In genomic region chr17:1244606-1245012, GRCh38 we compare ENCODE assay signal across 30 cellular contexts. TPM values are rescaled to one million over a fixed set of nuclear protein-coding genes. Genes with fewer than 3 reads are reported as not detected.
DNase-seq lines count a peak whose midpoint lies in the region; ATAC-seq, FAIRE-seq and TF ChIP-seq lines count a peak whose summit lies in the region.
"Had no signal": no experiment of that assay in that cellular context is flagged by ENCODE, and none has a peak within 500 bp of the region (broad histone marks: within the 10 kb centered on the region; RNA-seq: fewer than 3 reads in every experiment).

No MANE protein-coding gene starts in this region.

- no peak; a peak in 1 of 6 replicates for ATAC-seq in A549
- peak; percentile 79 for ATAC-seq in esophagus mucosa
- ATAC-seq in HG03354 (IDR thresholded peaks at IDR 0.05; ENCODE audit: poor library complexity, severe bottlenecking, unreplicated experiment) = no peak
- ATAC-seq: left ventricle myocardium superior had no signal

- no peak overlapping the region for H2AK5ac ChIP-seq in neuronal stem cell (ENCODE audit: low read depth, low read length)

- no peak overlapping the region for H3K27ac ChIP-seq in A549
- no peak overlapping the region for H3K27ac ChIP-seq in neuronal stem cell (replicated peaks; ENCODE audit: low read length)
- H3K27ac ChIP-seq in effector memory CD4-positive, alpha-beta T cell (ENCODE audit: insufficient read depth, low read length, poor library complexity, severe bottlenecking) = no peak overlapping the region
- H3K27ac ChIP-seq in ovary = no peak overlapping the region
- H3K27ac ChIP-seq: SJCRH30, thyroid gland, WERI-Rb-1 had no signal

- H3K4me2 ChIP-seq in A549 = no peak overlapping the region
- H3K4me2 ChIP-seq in neuronal stem cell (ENCODE audit: insufficient read depth, low read length, poor library complexity, severe bottlenecking) = no peak overlapping the region
- H3K4me2 ChIP-seq: smooth muscle cell had no signal

- no peak overlapping the region for H3K4ac ChIP-seq in neuronal stem cell (ENCODE audit: low read length)

- TF ChIP-seq EP300 in A549 (IDR thresholded peaks at IDR 0.05) (no peak), ovary (IDR thresholded peaks at IDR 0.05) (no peak)

- H3K14ac ChIP-seq in neuronal stem cell (ENCODE audit: low read length) = peak overlapping the region; percentile 71

- H3K36me3 ChIP-seq in neuronal stem cell (replicated peaks in 1 of 2; ENCODE audit: control insufficient read depth in 2 of 2, insufficient read depth in 2 of 2, low read length in 2 of 2) (no peaks in the 10 kb centered on the region), ovary (no peaks in the 10 kb centered on the region)
- H3K36me3 ChIP-seq in effector memory CD4-positive, alpha-beta T cell (ENCODE audit: control insufficient read depth, insufficient read depth, low read length) = no peaks in the 10 kb centered on the region
- H3K36me3 ChIP-seq: SJCRH30, thyroid gland, WERI-Rb-1 had no signal

- no peak for TF ChIP-seq POLR2A in A549 (IDR thresholded peaks at IDR 0.05; ENCODE audit: low read length)
- TF ChIP-seq POLR2A in ovary (IDR thresholded peaks at IDR 0.05) = no peak

- H3K9me3 ChIP-seq in A549 (no peaks in the 10 kb centered on the region), neuronal stem cell (replicated peaks in 1 of 2; ENCODE audit: control insufficient read depth in 2 of 2, insufficient read depth in 1 of 2, low read depth in 1 of 2, low read length in 2 of 2) (no peaks in the 10 kb centered on the region), ovary (no peaks in the 10 kb centered on the region)
- H3K9me3 ChIP-seq in effector memory CD4-positive, alpha-beta T cell (ENCODE audit: control insufficient read depth, low read length) = no peaks in the 10 kb centered on the region
- H3K9me3 ChIP-seq: SJCRH30, thyroid gland had no signal

- no peaks in the 10 kb centered on the region for H3K4me1 ChIP-seq in A549
- H3K4me1 ChIP-seq in neuronal stem cell (ENCODE audit: control insufficient read depth in 2 of 2, insufficient read depth in 1 of 2, low read depth in 1 of 2, low read length in 2 of 2) = no peaks in the 10 kb centered on the region
- H3K4me1 ChIP-seq in effector memory CD4-positive, alpha-beta T cell (ENCODE audit: control insufficient read depth, insufficient read depth, low read length, poor library complexity, severe bottlenecking) = no peaks in the 10 kb centered on the region
- no peaks in the 10 kb centered on the region for H3K4me1 ChIP-seq in ovary (ENCODE audit: insufficient read depth)
- H3K4me1 ChIP-seq: SJCRH30, thyroid gland had no signal

- no peak overlapping the region for H3K23ac ChIP-seq in neuronal stem cell (ENCODE audit: low read depth, low read length, poor library complexity)

- DNase-seq in A549 (ENCODE audit: low read depth in 1 of 2, low spot score in 1 of 2) = no peak
- DNase-seq in amniotic epithelial cell (ENCODE audit: low read depth) = peak; percentile 75
- no peak for DNase-seq in neuronal stem cell (ENCODE audit: low spot score)
- no peak for DNase-seq in effector memory CD4-positive, alpha-beta T cell
- DNase-seq in ovary = no peak
- DNase-seq in NCI-H526 treated with DMSO at 0.1 percent for 48 hours (lab: John Stamatoyannopoulos, UW) = no peak
- DNase-seq: ACHN; activated CD4-positive, alpha-beta T cell treated with anti-CD3 and anti-CD28 coated beads for 48 hours; activated naive CD8-positive, alpha-beta T cell treated with anti-CD3 and anti-CD28 coated beads for 36 hours; aorta; caudate nucleus; CD8-positive, alpha-beta memory T cell; EL; left ventricle myocardium superior; NCI-H146; NCI-H2107; occipital lobe; SJCRH30; stimulated activated CD4-positive, alpha-beta T cell treated with anti-CD3 and anti-CD28 coated beads, Interleukin-1b, Interleukin-23, amount 100 ng/mL, for 48 hours; thyroid gland; WERI-Rb-1 had no signal

- no peak for TF ChIP-seq RAD21 in A549 (conservative IDR thresholded peaks at IDR 0.05 in 1 of 2, IDR thresholded peaks at IDR 0.05 in 1 of 2)

- FAIRE-seq in A549 (lab: Jason Lieb, UNC) = peak; percentile 23
- FAIRE-seq: H1, keratinocyte had no signal

- H4K91ac ChIP-seq in neuronal stem cell (ENCODE audit: low read depth, low read length, poor library complexity) = no peak overlapping the region

- no peaks in the 10 kb centered on the region for H3K79me1 ChIP-seq in neuronal stem cell (ENCODE audit: low read depth, low read length)

- no peak overlapping the region for H2BK120ac ChIP-seq in neuronal stem cell (ENCODE audit: low read depth, low read length)

- no peak overlapping the region for H3K18ac ChIP-seq in neuronal stem cell (ENCODE audit: low read length)

- H3K9ac ChIP-seq in neuronal stem cell (ENCODE audit: low read depth, low read length, poor library complexity) = no peak overlapping the region

- TF ChIP-seq CTCF in A549 (IDR thresholded peaks at IDR 0.05) (no peak), ovary (IDR thresholded peaks at IDR 0.05) (no peak)

- no peak overlapping the region for H2BK12ac ChIP-seq in neuronal stem cell (ENCODE audit: low read length)

- CTCF ChIA-PET in A549 (lab: Yijun Ruan, JAX) = interaction anchor here (2.0 kb wide), 1 partner anchor 11 kb away, joined by 4 read pairs; no protein-coding TSS in a partner anchor

- no peak overlapping the region for H4K8ac ChIP-seq in neuronal stem cell (ENCODE audit: low read depth, low read length)

- POLR2A ChIA-PET in A549 (lab: Yijun Ruan, JAX) = no interaction called here

- no peak overlapping the region for H2BK15ac ChIP-seq in neuronal stem cell (ENCODE audit: low read length)

- 75% methylated on average over 9 of the region's 9 CpGs for WGBS in A549 (ENCODE audit: missing lambda C conversion rate)
- WGBS in neuronal stem cell (ENCODE audit: extremely low coverage in 2 of 2, insufficient read length in 2 of 2, insufficient replicate concordance in 1 of 2), 2 donors = no CpG with 5 or more reads among the region's 9 CpGs
- 16 to 50% (median 20%) methylated on average over 9 of the region's 9 CpGs for WGBS in ovary, 3 donors

- H3K4me3 ChIP-seq in A549 (no peak overlapping the region), neuronal stem cell (ENCODE audit: low read length in 2 of 2) (no peak overlapping the region), ovary (no peak overlapping the region)
- H3K4me3 ChIP-seq in effector memory CD4-positive, alpha-beta T cell (ENCODE audit: insufficient read depth, low read depth, low read length, poor library complexity, severe bottlenecking) = no peak overlapping the region
- H3K4me3 ChIP-seq: SJCRH30, smooth muscle cell, thyroid gland had no signal

- no peak overlapping the region for H2AFZ ChIP-seq in neuronal stem cell (ENCODE audit: low read length)

- intact Hi-C loops in ovary (cut with DNase I) = no loop called here

- no peak overlapping the region for H2BK5ac ChIP-seq in neuronal stem cell (ENCODE audit: low read length)

- H3K27me3 ChIP-seq in neuronal stem cell (ENCODE audit: control insufficient read depth in 3 of 3, insufficient read depth in 3 of 3, low read depth in 1 of 3, low read length in 3 of 3) = no peaks in the 10 kb centered on the region
- no peaks in the 10 kb centered on the region for H3K27me3 ChIP-seq in effector memory CD4-positive, alpha-beta T cell (replicated peaks; ENCODE audit: control insufficient read depth, insufficient read depth, low read length, poor library complexity, severe bottlenecking)
- no peaks in the 10 kb centered on the region for H3K27me3 ChIP-seq in ovary
- H3K27me3 ChIP-seq: SJCRH30, thyroid gland had no signal

TF ChIP-seq in A549, 52 proteins besides CTCF, POLR2A, EP300 and RAD21:
- TF ChIP-seq CHD4 (IDR thresholded peaks at IDR 0.05; ENCODE audit: borderline replicate concordance) = no peak
- no peak for TF ChIP-seq ZC3H11A (IDR thresholded peaks at IDR 0.05)
- no peak for TF ChIP-seq ZSCAN20 (CRISPR knock-in tag; IDR thresholded peaks at IDR 0.05)
- TF ChIP-seq HOXA7 (CRISPR knock-in tag; IDR thresholded peaks at IDR 0.05) = no peak
- TF ChIP-seq MAZ (IDR thresholded peaks at IDR 0.05; ENCODE audit: borderline replicate concordance, low read depth, low read length) = no peak
- TF ChIP-seq FOSL2 (IDR thresholded peaks at IDR 0.05) = no peak
- TF ChIP-seq FOSL2 (CRISPR knock-in tag; IDR thresholded peaks at IDR 0.05) = no peak

RNA-seq across cellular contexts. Expression of gene BHLHA9, which starts 25.6 kb away (rescaled TPM):
- polyA plus RNA-seq in A549 (2011; rRNA removed) = not detected in 2 replicates
- polyA plus RNA-seq in A549 (2012; cell fraction: cytosol; rRNA removed) = not detected in 2 replicates
- not detected in 2 replicates for polyA plus RNA-seq in A549 (2012; cell fraction: nucleus; rRNA removed)
- polyA plus RNA-seq in A549 (2017; fragmentation: RNase III; extraction: RNeasy Plus Mini Kit Qiagen cat#74134 plus additional on column Dnase treatment) = not detected in 3 replicates
- polyA minus RNA-seq in A549 (2011; rRNA and poly(A)+ RNA removed) = not detected in 2 replicates
- total RNA-seq in esophagus mucosa = not detected
- polyA plus RNA-seq in neuronal stem cell (2013, experiment 1 of 2) = not detected
- polyA plus RNA-seq in neuronal stem cell (2013, experiment 2 of 2) = not detected
- not detected for total RNA-seq in ovary
- not detected for polyA plus RNA-seq in ovary
- total RNA-seq: activated CD8-positive, alpha-beta memory T cell treated with anti-CD3 and anti-CD28 coated beads for 36 hours; activated naive CD8-positive, alpha-beta T cell treated with anti-CD3 and anti-CD28 coated beads for 36 hours; aorta; CD8-positive, alpha-beta memory T cell; left ventricle myocardium superior; NCI-H460; occipital lobe; SJCRH30; smooth muscle cell; thyroid gland had no signal
- polyA plus RNA-seq: aorta; BJ; CD8-positive, alpha-beta memory T cell; IgD-negative memory B cell; keratinocyte; smooth muscle cell had no signal

RNA-seq across cellular contexts. Expression of gene TRARG1, which starts 34.9 kb away (rescaled TPM):
- polyA plus RNA-seq in A549 (2011; rRNA removed) (not detected in 2 replicates), A549 (2017; fragmentation: RNase III; extraction: RNeasy Plus Mini Kit Qiagen cat#74134 plus additional on column Dnase treatment) (not detected in 3 replicates), ovary (under 1 TPM; 0.04 to 0.28 TPM)
- not detected in 2 replicates for polyA plus RNA-seq in A549 (2012; cell fraction: cytosol; rRNA removed)
- not detected in 2 replicates for polyA plus RNA-seq in A549 (2012; cell fraction: nucleus; rRNA removed)
- polyA minus RNA-seq in A549 (2011; rRNA and poly(A)+ RNA removed) = not detected in 2 replicates
- total RNA-seq in esophagus mucosa (not detected), ovary (under 1 TPM in 2 of 7 donors, not detected in 5; 0.07 to 0.12 TPM)
- 0.17 TPM for polyA plus RNA-seq in neuronal stem cell (2013, experiment 1 of 2)
- polyA plus RNA-seq in neuronal stem cell (2013, experiment 2 of 2) = 0.18 TPM
- total RNA-seq: activated CD8-positive, alpha-beta memory T cell treated with anti-CD3 and anti-CD28 coated beads for 36 hours; activated naive CD8-positive, alpha-beta T cell treated with anti-CD3 and anti-CD28 coated beads for 36 hours; CD8-positive, alpha-beta memory T cell; H1; NCI-H460; occipital lobe; SJCRH30; smooth muscle cell had no signal
- polyA plus RNA-seq: BJ; CD8-positive, alpha-beta memory T cell; H1; IgD-negative memory B cell; keratinocyte; smooth muscle cell had no signal
